Comparison of ENCODE assay signal across 12 cellular contexts in the genomic region with DNA sequence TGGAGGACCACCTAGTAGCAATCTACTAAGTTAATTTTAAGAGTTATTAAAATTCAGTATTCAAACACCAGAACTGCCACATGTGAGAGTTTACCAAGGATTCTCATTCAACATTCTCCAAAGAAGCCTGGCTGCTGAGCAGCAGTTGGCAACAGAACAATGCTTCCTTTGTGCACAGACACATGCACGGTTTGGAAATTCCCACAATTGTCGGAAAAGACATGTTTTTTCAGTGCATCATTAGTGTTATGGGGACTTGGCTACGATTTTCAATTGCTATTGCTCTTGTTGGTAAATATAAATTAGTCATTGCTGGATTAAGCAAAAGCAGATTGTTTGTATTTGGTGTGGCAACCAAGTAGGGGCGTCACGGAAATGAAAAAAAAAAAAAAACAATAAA. TPM values are rescaled to one million over a fixed set of nuclear protein-coding genes. Genes with fewer than 3 reads are reported as not detected.
DNase-seq lines count a peak whose midpoint lies in the region; ATAC-seq and TF ChIP-seq lines count a peak whose summit lies in the region.
"Had no signal": no experiment of that assay in that cellular context is flagged by ENCODE, and none has a peak within 500 bp of the region (broad histone marks: within the 10 kb centered on the region; RNA-seq: fewer than 3 reads in every experiment).

No MANE protein-coding gene starts in this region.

- no peak overlapping the region; the same call in 1 of the 2 replicates for H3K27ac ChIP-seq in SJCRH30
- no peak overlapping the region for H3K27ac ChIP-seq in effector memory CD4-positive, alpha-beta T cell (ENCODE audit: insufficient read depth, low read length, poor library complexity, severe bottlenecking)

- no peaks in the 10 kb centered on the region for H3K36me3 ChIP-seq in SJCRH30
- peaks cover 1% of the 10 kb centered on the region for H3K36me3 ChIP-seq in effector memory CD4-positive, alpha-beta T cell (ENCODE audit: control insufficient read depth, insufficient read depth, low read length)

- H3K9me3 Mint-ChIP-seq in nephron: no peaks in the 10 kb centered on the region

- peaks cover 15% of the 10 kb centered on the region for H3K4me1 Mint-ChIP-seq in nephron
- H3K4me1 Mint-ChIP-seq: B cell, nephron progenitor cell had no signal

- H3K36me3 Mint-ChIP-seq in nephron (ENCODE audit: low read depth): peaks cover 15% of the 10 kb centered on the region

- H3K27ac Mint-ChIP-seq in nephron: peak overlapping the region in 2 of 3 experiments; percentile 26 to 58
- H3K27ac Mint-ChIP-seq: B cell, nephron progenitor cell had no signal

- DNase-seq in Ammon's horn (ENCODE audit: low spot score): peak; percentile 90
- DNase-seq in SJCRH30: peak; percentile 29 to 62
- DNase-seq in fibroblast of peridontal ligament (ENCODE audit: extremely low read depth): peak; percentile 52
- DNase-seq in activated gamma-delta T cell (lab: John Stamatoyannopoulos, UW): no peak
- DNase-seq in central memory CD4-positive, alpha-beta T cell: no peak
- no peak for DNase-seq in effector memory CD4-positive, alpha-beta T cell
- DNase-seq: activated CD4-positive, alpha-beta T cell treated with anti-CD3 and anti-CD28 coated beads, Interleukin-2, amount 50 U/mL, for 48 hours; NCI-H2029 treated with DMSO at 0.1 percent for 48 hours; nephron progenitor cell had no signal

- H3K4me3 ChIP-seq in SJCRH30: no peak overlapping the region
- no peak overlapping the region for H3K4me3 ChIP-seq in effector memory CD4-positive, alpha-beta T cell (ENCODE audit: insufficient read depth, low read depth, low read length, poor library complexity, severe bottlenecking)

- TF ChIP-seq CTCF in nephron (IDR thresholded peaks at IDR 0.05; ENCODE audit: unreplicated experiment in 3 of 3): no peak

- no peak overlapping the region for H3K4me3 Mint-ChIP-seq in nephron
- H3K4me3 Mint-ChIP-seq: B cell, nephron progenitor cell had no signal

- no peaks in the 10 kb centered on the region for H3K27me3 Mint-ChIP-seq in nephron (ENCODE audit: low read depth)

- ATAC-seq in HG03039 (IDR thresholded peaks at IDR 0.05; ENCODE audit: unreplicated experiment): no peak

- H3K4me1 ChIP-seq in SJCRH30: peaks cover 22% of the 10 kb centered on the region
- H3K4me1 ChIP-seq in effector memory CD4-positive, alpha-beta T cell (ENCODE audit: control insufficient read depth, insufficient read depth, low read length, poor library complexity, severe bottlenecking): no peaks in the 10 kb centered on the region

- H3K27me3 ChIP-seq in SJCRH30: no peaks in the 10 kb centered on the region
- no peaks in the 10 kb centered on the region for H3K27me3 ChIP-seq in effector memory CD4-positive, alpha-beta T cell (replicated peaks; ENCODE audit: control insufficient read depth, insufficient read depth, low read length, poor library complexity, severe bottlenecking)

- H3K9me3 ChIP-seq in SJCRH30 (replicated peaks): no peaks in the 10 kb centered on the region
- H3K9me3 ChIP-seq in effector memory CD4-positive, alpha-beta T cell (ENCODE audit: control insufficient read depth, low read length): no peaks in the 10 kb centered on the region

RNA-seq across cellular contexts. Expression of gene ST8SIA1, which starts 22.2 kb away (rescaled TPM):
- 6.4 and 7.7 TPM in 2 replicates for total RNA-seq in SJCRH30 (2014; rRNA removed; shearing (Covaris generic))

Comparison
In these comparisons a context has a peak if more than half of its experiments do, and no peak if none do; other contexts are left out.
1. DNase-seq: peak in Ammon's horn (single experiment), SJCRH30 (2 of 2) and fibroblast of peridontal ligament (single experiment); none in activated gamma-delta T cell (single experiment), central memory CD4-positive, alpha-beta T cell (single experiment) and effector memory CD4-positive, alpha-beta T cell (0 of 3).